ENCODE assay signal across 9 cellular contexts in genomic region chr15:67135494-67135893, GRCh38.
DNase-seq lines count a peak whose midpoint lies in the region; ATAC-seq and TF ChIP-seq lines count a peak whose summit lies in the region.
"Had no signal": no experiment of that assay in that cellular context is flagged by ENCODE, and none has a peak within 500 bp of the region (broad histone marks: within the 10 kb centered on the region; RNA-seq: fewer than 3 reads in every experiment).

No MANE protein-coding gene starts in this region.

- H3K27me3 Mint-ChIP-seq in CD8-positive, alpha-beta memory T cell = no peaks in the 10 kb centered on the region

- CTCF ChIA-PET in CD8-positive, alpha-beta memory T cell (lab: Charles Lee) = interaction anchor here (0.7 to 2.1 kb wide), 3 partner anchors 12 to 66 kb away, joined by 3 to 15 read pairs (median 4); no protein-coding TSS in a partner anchor

- DNase-seq in CD8-positive, alpha-beta memory T cell = no peak
- DNase-seq in RWPE2 (ENCODE audit: low spot score) (no peak), fibroblast of lung (ENCODE audit: low read depth in 2 of 2) (peak; percentile 78 to 96), psoas muscle (no peak), NCI-H146 (lab: John Stamatoyannopoulos, UW) (no peak)
- no peak for DNase-seq in stimulated activated CD4-positive, alpha-beta T cell treated with anti-CD3 and anti-CD28 coated beads, Interleukin-2, amount 100 ng/mL, for 24 hours
- DNase-seq: NCI-H748 treated with DMSO at 0.1 percent for 48 hours had no signal

- intact Hi-C loops in psoas muscle (cut with DNase I) = no loop called here

- H2AFZ ChIP-seq in fibroblast of lung (ENCODE audit: low read length) = no peak overlapping the region

- H3K9ac ChIP-seq in fibroblast of lung (ENCODE audit: insufficient read depth, low read length) = no peak overlapping the region

- no peak overlapping the region for H3K27ac ChIP-seq in CD8-positive, alpha-beta memory T cell (ENCODE audit: low read depth, low read length)
- H3K27ac ChIP-seq in RWPE2 (ENCODE audit: poor library complexity, severe bottlenecking) = peak overlapping the region; percentile 51
- peak overlapping the region; percentile 88 for H3K27ac ChIP-seq in fibroblast of lung (ENCODE audit: insufficient read depth, low read length)
- peak overlapping the region; percentile 72 for H3K27ac ChIP-seq in psoas muscle

- 66 to 78% (median 68%) methylated on average over 4 of the region's 4 CpGs for WGBS in psoas muscle, 3 donors

- H3K36me3 ChIP-seq in CD8-positive, alpha-beta memory T cell (ENCODE audit: insufficient read depth, low read length) = no peaks in the 10 kb centered on the region
- peaks cover 7% of the 10 kb centered on the region for H3K36me3 ChIP-seq in RWPE2 (ENCODE audit: low read depth)
- H3K36me3 ChIP-seq in fibroblast of lung (ENCODE audit: control insufficient read depth, insufficient read depth, low read length) = peaks cover 16% of the 10 kb centered on the region
- no peaks in the 10 kb centered on the region for H3K36me3 ChIP-seq in psoas muscle (ENCODE audit: insufficient read depth in 1 of 2, low read depth in 1 of 2)

- ATAC-seq in RWPE2 (ENCODE audit: low read depth) = 0 out of 3 replicates have a peak, but pooled peaks have one; percentile 17
- ATAC-seq in psoas muscle = peak in 1 of 4 donors; percentile 25
- ATAC-seq in GM21529 (IDR thresholded peaks at IDR 0.05; ENCODE audit: unreplicated experiment) = no peak
- no peak for ATAC-seq in HG02938 (IDR thresholded peaks at IDR 0.05; ENCODE audit: unreplicated experiment)

- peaks cover 0 to 15% (median 0%) of the 10 kb centered on the region in 3 donors for H3K36me3 Mint-ChIP-seq in CD8-positive, alpha-beta memory T cell

- H4K20me1 ChIP-seq in fibroblast of lung (ENCODE audit: control insufficient read depth, extremely low read depth, insufficient read depth, low read length) = no peaks in the 10 kb centered on the region

- peak overlapping the region; percentile 92 to 100 (median 98) for H3K27ac Mint-ChIP-seq in CD8-positive, alpha-beta memory T cell

- no peaks in the 10 kb centered on the region for H3K27me3 ChIP-seq in CD8-positive, alpha-beta memory T cell (ENCODE audit: insufficient read depth, low read length, poor library complexity, severe bottlenecking)
- H3K27me3 ChIP-seq in RWPE2 (ENCODE audit: insufficient read depth, poor library complexity, severe bottlenecking) = no peaks in the 10 kb centered on the region
- H3K27me3 ChIP-seq in fibroblast of lung (ENCODE audit: control insufficient read depth, insufficient read depth, low read length) = no peaks in the 10 kb centered on the region
- H3K27me3 ChIP-seq in psoas muscle (ENCODE audit: insufficient read depth in 3 of 3, low read length in 2 of 3) = no peaks in the 10 kb centered on the region

- no peaks in the 10 kb centered on the region for H3K9me3 ChIP-seq in CD8-positive, alpha-beta memory T cell (ENCODE audit: low read length)
- no peaks in the 10 kb centered on the region for H3K9me3 ChIP-seq in RWPE2 (ENCODE audit: severe bottlenecking)
- no peaks in the 10 kb centered on the region for H3K9me3 ChIP-seq in fibroblast of lung (ENCODE audit: control insufficient read depth, insufficient read depth, low read depth, low read length)
- no peaks in the 10 kb centered on the region for H3K9me3 ChIP-seq in psoas muscle

- peaks cover 96% of the 10 kb centered on the region for H3K79me2 ChIP-seq in fibroblast of lung (ENCODE audit: control insufficient read depth, insufficient read depth, low read length)

- peak overlapping the region; percentile 53 to 92 (median 85) for H3K4me3 Mint-ChIP-seq in CD8-positive, alpha-beta memory T cell

- peaks cover 88% of the 10 kb centered on the region for H3K4me1 ChIP-seq in CD8-positive, alpha-beta memory T cell (ENCODE audit: insufficient read depth, low read length)
- H3K4me1 ChIP-seq in RWPE2 (ENCODE audit: insufficient read depth, poor library complexity, severe bottlenecking) (peaks cover 65% of the 10 kb centered on the region), fibroblast of lung (ENCODE audit: control insufficient read depth, extremely low read depth, insufficient read depth, low read length) (peaks cover 83% of the 10 kb centered on the region), psoas muscle (peaks cover 98% of the 10 kb centered on the region)

- POLR2A ChIA-PET in CD8-positive, alpha-beta memory T cell (lab: Charles Lee) = interaction anchor here (0.5 to 2.1 kb wide), 3 partner anchors 12 to 33 kb away, joined by 3 to 14 read pairs (median 4); no protein-coding TSS in a partner anchor

- TF ChIP-seq CTCF in RWPE2 (IDR thresholded peaks at IDR 0.05; ENCODE audit: poor library complexity, severe bottlenecking) (no peak), fibroblast of lung (conservative IDR thresholded peaks at IDR 0.05 in 1 of 2, IDR thresholded peaks at IDR 0.05 in 1 of 2; ENCODE audit: low read depth in 1 of 2, low read length in 2 of 2) (peak; percentile 25 to 60), psoas muscle (IDR thresholded peaks at IDR 0.05) (peak; percentile 6)

- peaks cover 86 to 100% (median 98%) of the 10 kb centered on the region in 3 donors for H3K4me1 Mint-ChIP-seq in CD8-positive, alpha-beta memory T cell

- no peak overlapping the region for H3K4me3 ChIP-seq in CD8-positive, alpha-beta memory T cell (ENCODE audit: low read length)
- H3K4me3 ChIP-seq in RWPE2 (ENCODE audit: severe bottlenecking) (no peak overlapping the region), fibroblast of lung (replicated peaks in 1 of 4; ENCODE audit: control extremely low read depth in 1 of 4, insufficient read depth in 1 of 4, low read depth in 3 of 4, low read length in 4 of 4) (no peak overlapping the region), psoas muscle (no peak overlapping the region)

- no peaks in the 10 kb centered on the region for H3K9me3 Mint-ChIP-seq in CD8-positive, alpha-beta memory T cell

- H3K4me2 ChIP-seq in fibroblast of lung (ENCODE audit: extremely low read depth, insufficient read depth, low read length) = peak overlapping the region; percentile 67

Comparison
In these comparisons a context has a peak if more than half of its experiments do, and no peak if none do; other contexts are left out.
1. DNase-seq: peak in fibroblast of lung (2 of 2); none in CD8-positive, alpha-beta memory T cell (0 of 5), RWPE2 (single experiment), psoas muscle (0 of 2), NCI-H146 (single experiment) and stimulated activated CD4-positive, alpha-beta T cell treated with anti-CD3 and anti-CD28 coated beads, Interleukin-2, amount 100 ng/mL, for 24 hours (0 of 2).